Comparison of ENCODE assay signal across 18 cellular contexts in the genomic region with DNA sequence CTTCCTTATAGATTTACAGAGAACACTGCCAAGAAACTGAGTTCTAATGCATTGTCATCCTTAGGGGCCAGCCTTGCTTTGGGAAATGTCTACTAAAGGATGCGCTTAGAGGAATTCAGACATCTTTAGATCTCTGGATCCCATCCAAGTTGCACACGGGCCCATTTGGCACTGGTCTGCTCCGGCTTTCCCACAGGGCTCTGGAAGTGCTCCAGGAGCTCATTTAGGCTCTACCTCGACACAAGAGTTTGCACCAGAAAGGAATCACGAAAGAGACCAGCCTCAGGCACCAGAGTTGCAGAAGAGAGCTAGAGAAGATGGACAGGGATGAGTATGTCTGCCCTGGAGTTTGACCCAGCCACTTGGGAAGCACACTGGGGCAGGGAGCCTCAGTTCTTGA.
DNase-seq lines count a peak whose midpoint lies in the region; TF ChIP-seq lines count a peak whose summit lies in the region.
"Had no signal": no experiment of that assay in that cellular context is flagged by ENCODE, and none has a peak within 500 bp of the region (broad histone marks: within the 10 kb centered on the region; RNA-seq: fewer than 3 reads in every experiment).

No MANE protein-coding gene starts in this region.

- H3K4me2 ChIP-seq in neural progenitor cell = no peak overlapping the region
- H3K4me2 ChIP-seq: BLaER1 treated with 17β-estradiol and CSF1 and Interleukin-3, amounts not matched to agents 10 nM and 100 nM; KMS-11; PC-9 had no signal

- H3K9me3 ChIP-seq in breast epithelium (no peaks in the 10 kb centered on the region), neural progenitor cell (ENCODE audit: low read depth) (no peaks in the 10 kb centered on the region)
- H3K9me3 ChIP-seq: BLaER1 treated with 17β-estradiol and CSF1 and Interleukin-3, amounts not matched to agents 10 nM and 100 nM had no signal

- DNase-seq in MCF 10A (ENCODE audit: unreplicated experiment) (peak; percentile 74), breast epithelium (ENCODE audit: low spot score in 2 of 2) (no peak), NCI-H2029 treated with DMSO at 0.1 percent for 48 hours (lab: John Stamatoyannopoulos, UW) (peak; percentile 13), fibroblast of peridontal ligament (ENCODE audit: extremely low read depth) (peak; percentile 23), C1 segment of cervical spinal cord (lab: John Stamatoyannopoulos, UW) (no peak), neural progenitor cell (ENCODE audit: low spot score) (no peak), NCI-H1092 (lab: John Stamatoyannopoulos, UW) (no peak), SIG-M5 (lab: John Stamatoyannopoulos, UW) (no peak)
- DNase-seq: DMS53, GOT3, NCI-H1417 treated with DMSO at 0.1 percent for 48 hours, NCI-H2107, NCI-H345, NCI-H69, PC-9 had no signal

- H3K27me3 ChIP-seq in breast epithelium (no peaks in the 10 kb centered on the region), neural progenitor cell (no peaks in the 10 kb centered on the region)
- H3K27me3 ChIP-seq: BLaER1 treated with 17β-estradiol and CSF1 and Interleukin-3, amounts not matched to agents 10 nM and 100 nM had no signal

- BruUV-seq in MCF 10A (replicated peaks; lab: Mats Ljungman, UMichigan) = no TSS peak

- H4K20me1 ChIP-seq in neural progenitor cell (ENCODE audit: low read depth) = no peaks in the 10 kb centered on the region
- H4K20me1 ChIP-seq: BLaER1 treated with 17β-estradiol and CSF1 and Interleukin-3, amounts not matched to agents 10 nM and 100 nM had no signal

- H3K27ac Mint-ChIP-seq in MCF 10A (ENCODE audit: low read depth, unreplicated experiment) (no peak overlapping the region), neural progenitor cell (no peak overlapping the region)
- H3K27ac Mint-ChIP-seq: T-helper 1 cell treated with Interleukin-12 subunit alpha and Interleukin-12 subunit beta and Interleukin-4 antibody, amounts not matched to agents 30 μg/mL and 1 μg/mL, for 36 hours had no signal

- H3F3A ChIP-seq in neural progenitor cell (ENCODE audit: low read depth) = no peaks in the 10 kb centered on the region

- H3K36me3 Mint-ChIP-seq in MCF 10A (ENCODE audit: insufficient read depth, unreplicated experiment) (peaks cover 10% of the 10 kb centered on the region), neural progenitor cell (no peaks in the 10 kb centered on the region)

- H3K9ac ChIP-seq in neural progenitor cell = no peak overlapping the region
- H3K9ac ChIP-seq: BLaER1 treated with 17β-estradiol and CSF1 and Interleukin-3, amounts not matched to agents 10 nM and 100 nM; KMS-11 had no signal

- H3K4me3 Mint-ChIP-seq in MCF 10A (ENCODE audit: unreplicated experiment) = no peak overlapping the region
- H3K4me3 Mint-ChIP-seq in neural progenitor cell = no peak overlapping the region
- H3K4me3 Mint-ChIP-seq: T-helper 1 cell treated with Interleukin-12 subunit alpha and Interleukin-12 subunit beta and Interleukin-4 antibody, amounts not matched to agents 30 μg/mL and 1 μg/mL, for 36 hours had no signal

- H3K27me3 Mint-ChIP-seq in MCF 10A (ENCODE audit: insufficient read depth, unreplicated experiment) (peaks cover 29% of the 10 kb centered on the region), neural progenitor cell (ENCODE audit: insufficient read depth, low read depth) (peaks cover 4% of the 10 kb centered on the region)

- TF ChIP-seq POLR2A in breast epithelium (IDR thresholded peaks at IDR 0.05) = no peak

- no peaks in the 10 kb centered on the region for H3K4me1 ChIP-seq in breast epithelium
- no peaks in the 10 kb centered on the region for H3K4me1 ChIP-seq in neural progenitor cell

- POLR2A ChIA-PET in MCF 10A (lab: Yijun Ruan, JAX) = interaction anchor here (0.7 to 1.7 kb wide), 2 partner anchors 8 to 267 kb away, joined by 4 to 5 read pairs; no protein-coding TSS in a partner anchor

- H3K4me3 ChIP-seq in breast epithelium (no peak overlapping the region), neural progenitor cell (no peak overlapping the region)
- H3K4me3 ChIP-seq: BLaER1 treated with 17β-estradiol and CSF1 and Interleukin-3, amounts not matched to agents 10 nM and 100 nM; PC-9 had no signal

- no peak overlapping the region for H2AFZ ChIP-seq in neural progenitor cell (replicated peaks)
- H2AFZ ChIP-seq: PC-9 had no signal

- no peak for TF ChIP-seq CTCF in MCF 10A (IDR thresholded peaks at IDR 0.05; ENCODE audit: unreplicated experiment)
- TF ChIP-seq CTCF in breast epithelium (IDR thresholded peaks at IDR 0.05) = no peak
- no peak for TF ChIP-seq CTCF in neural progenitor cell (IDR thresholded peaks at IDR 0.05)

- H3K36me3 ChIP-seq in breast epithelium (no peaks in the 10 kb centered on the region), neural progenitor cell (no peaks in the 10 kb centered on the region)
- H3K36me3 ChIP-seq: BLaER1 treated with 17β-estradiol and CSF1 and Interleukin-3, amounts not matched to agents 10 nM and 100 nM had no signal

- H3K9me3 Mint-ChIP-seq in MCF 10A (ENCODE audit: unreplicated experiment) = peaks cover 10% of the 10 kb centered on the region
- H3K9me3 Mint-ChIP-seq in neural progenitor cell = no peaks in the 10 kb centered on the region
- H3K9me3 Mint-ChIP-seq: T-helper 1 cell treated with Interleukin-12 subunit alpha and Interleukin-12 subunit beta and Interleukin-4 antibody, amounts not matched to agents 30 μg/mL and 1 μg/mL, for 36 hours had no signal

- H3K27ac ChIP-seq in breast epithelium (no peak overlapping the region), neural progenitor cell (no peak overlapping the region)
- H3K27ac ChIP-seq: BLaER1 treated with 17β-estradiol and CSF1 and Interleukin-3, amounts not matched to agents 10 nM and 100 nM; KMS-11; PC-9 had no signal

- intact Hi-C loops in MCF 10A (cut with micrococcal nuclease) = no loop called here
- intact Hi-C loops in breast epithelium (cut with DNase I; ENCODE audit: low total_unique reads) = no loop called here

- no peaks in the 10 kb centered on the region for H3K79me2 ChIP-seq in neural progenitor cell (ENCODE audit: low read depth)

- CTCF ChIA-PET in MCF 10A (lab: Yijun Ruan, JAX) = no interaction called here

- H3K4me1 Mint-ChIP-seq in MCF 10A (ENCODE audit: insufficient read depth, unreplicated experiment) (peaks cover 14% of the 10 kb centered on the region), neural progenitor cell (peaks cover 3% of the 10 kb centered on the region)

Comparison
In these comparisons a context has a peak if more than half of its experiments do, and no peak if none do; other contexts are left out.
1. DNase-seq: peak in MCF 10A (single experiment), NCI-H2029 treated with DMSO at 0.1 percent for 48 hours (single experiment) and fibroblast of peridontal ligament (single experiment); none in breast epithelium (0 of 2), C1 segment of cervical spinal cord (0 of 14), neural progenitor cell (single experiment), NCI-H1092 (single experiment) and SIG-M5 (single experiment).